24 cellular contexts compared by ENCODE assay signal in the genomic region with DNA sequence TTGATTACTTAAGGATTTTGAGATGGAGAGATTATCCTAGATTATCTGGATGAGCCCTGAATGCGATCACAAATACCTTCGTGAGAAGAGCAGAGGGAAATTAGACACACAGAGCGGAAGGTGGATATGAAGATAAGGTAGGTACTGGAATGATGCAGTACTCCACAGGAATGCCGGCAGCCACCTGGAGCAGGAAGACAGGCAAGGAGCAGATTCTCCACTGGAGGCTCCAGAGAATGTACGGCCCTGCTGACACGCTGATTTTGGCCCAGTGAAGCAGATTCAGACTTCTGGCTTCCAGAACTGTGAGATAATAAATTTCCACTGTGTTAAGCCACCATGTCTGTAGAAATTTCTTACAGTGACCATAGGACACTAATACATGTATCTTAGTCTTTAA.
"Had no signal": no experiment of that assay in that cellular context is flagged by ENCODE, and none has a peak within 500 bp of the region (broad histone marks: within the 10 kb centered on the region; RNA-seq: fewer than 3 reads in every experiment).

No MANE protein-coding gene starts in this region.

- H3K27ac ChIP-seq: left ventricle myocardium inferior, ovary, right atrium auricular region, skin epidermis, stomach, testis, thyroid gland, transverse colon, upper lobe of right lung had no signal

- H3K9me3 ChIP-seq: mucosa of descending colon, ovary, testis, thyroid gland, transverse colon, upper lobe of right lung had no signal

- H3K4me1 ChIP-seq: left ventricle myocardium inferior, right atrium auricular region, stomach, testis, thyroid gland, transverse colon, upper lobe of right lung had no signal

- H3K4me3 ChIP-seq: left ventricle myocardium inferior, lung, mucosa of descending colon, ovary, right atrium auricular region, skin epidermis, stomach, testis, thyroid gland, transverse colon, upper lobe of right lung had no signal

- H3K36me3 Mint-ChIP-seq: immature natural killer cell; naive thymus-derived CD4-positive, alpha-beta T cell had no signal

- ATAC-seq: mucosa of descending colon; naive thymus-derived CD4-positive, alpha-beta T cell; natural killer cell treated with Interleukin-12 subunit alpha and Interleukin-12 subunit beta and Interleukin-15 and Interleukin-18, amount 100 ng/mL, for 72 hours; sciatic nerve; stimulated activated naive B cell treated with anti-CD40 and anti-IgM and Interleukin-4, amounts not matched to agents 10 μg/mL and 1 μg/mL and 100 μg/mL, for 72 hours; stimulated activated naive CD8-positive, alpha-beta T cell treated with anti-CD3 and anti-CD28 coated beads, Interleukin-15, Interleukin-2, amounts not matched to agents 100 U/mL and 50 U/mL, for 24 hours; upper lobe of right lung had no signal

- H3K4me3 Mint-ChIP-seq: immature natural killer cell; naive thymus-derived CD4-positive, alpha-beta T cell; natural killer cell treated with Interleukin-12 subunit alpha and Interleukin-12 subunit beta and Interleukin-15 and Interleukin-18, amount 100 ng/mL, for 72 hours; stimulated activated naive B cell treated with anti-CD40 and anti-IgM and Interleukin-4, amounts not matched to agents 10 μg/mL and 1 μg/mL and 100 μg/mL, for 72 hours had no signal

- DNase-seq: hippocampal formation; immature natural killer cell; left ventricle myocardium inferior; midbrain; mucosa of descending colon; naive thymus-derived CD4-positive, alpha-beta T cell; ovary; stimulated activated CD4-positive, alpha-beta T cell treated with anti-CD3 and anti-CD28 coated beads, Interleukin-12 subunit alpha, Interleukin-12 subunit beta, amount 100 ng/mL, for 4 hours; stimulated activated CD4-positive, alpha-beta T cell treated with anti-CD3 and anti-CD28 coated beads, Interleukin-15, amount 100 ng/mL, for 24 hours; stimulated activated CD4-positive, alpha-beta T cell treated with anti-CD3 and anti-CD28 coated beads, Interleukin-2, amount 100 ng/mL, for 24 hours; stimulated activated CD4-positive, alpha-beta T cell treated with anti-CD3 and anti-CD28 coated beads, Interleukin-4, amount 100 ng/mL, for 1 hour; stimulated activated naive B cell treated with anti-CD40 and anti-IgM and Interleukin-4, amounts not matched to agents 10 μg/mL and 1 μg/mL and 100 μg/mL, for 72 hours; stimulated activated naive CD8-positive, alpha-beta T cell treated with anti-CD3 and anti-CD28 coated beads, Interleukin-15, Interleukin-2, amounts not matched to agents 100 U/mL and 50 U/mL, for 24 hours; stomach; testis; thyroid gland; transverse colon; upper lobe of right lung had no signal

- H3K4me1 Mint-ChIP-seq: immature natural killer cell had no signal

- H3K27me3 ChIP-seq: ovary, right atrium auricular region, stomach, testis, thyroid gland, transverse colon, upper lobe of right lung had no signal

- H3K27ac Mint-ChIP-seq: immature natural killer cell; naive thymus-derived CD4-positive, alpha-beta T cell; natural killer cell treated with Interleukin-12 subunit alpha and Interleukin-12 subunit beta and Interleukin-15 and Interleukin-18, amount 100 ng/mL, for 72 hours; progenitor cell of endocrine pancreas; stimulated activated naive B cell treated with anti-CD40 and anti-IgM and Interleukin-4, amounts not matched to agents 10 μg/mL and 1 μg/mL and 100 μg/mL, for 72 hours had no signal

- H3K27me3 Mint-ChIP-seq: natural killer cell treated with Interleukin-12 subunit alpha and Interleukin-12 subunit beta and Interleukin-15 and Interleukin-18, amount 100 ng/mL, for 72 hours; progenitor cell of endocrine pancreas had no signal

- H3K36me3 ChIP-seq: left ventricle myocardium inferior, ovary, right atrium auricular region, stomach, thyroid gland, transverse colon, upper lobe of right lung had no signal
